Comparison of ENCODE assay signal across 11 cellular contexts in the genomic region with DNA sequence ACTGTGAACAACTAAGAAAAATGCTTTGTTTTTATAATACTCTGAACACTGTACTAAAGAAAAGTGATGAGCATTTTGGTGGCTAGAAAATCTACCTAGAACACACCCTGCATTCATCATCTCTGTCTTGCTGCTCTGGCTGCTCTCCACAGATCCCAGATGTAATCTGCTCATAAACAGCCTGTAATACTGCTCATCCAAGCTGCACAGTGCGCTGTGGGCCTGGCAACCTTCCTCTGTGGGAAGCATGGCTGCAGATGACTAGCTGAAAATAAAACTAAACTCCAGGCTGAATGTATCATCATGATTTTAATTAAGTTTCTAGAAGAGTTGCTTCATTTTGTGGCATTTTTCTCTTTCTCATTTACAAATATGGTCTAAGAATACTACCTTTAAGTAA.
DNase-seq lines count a peak whose midpoint lies in the region; ATAC-seq, FAIRE-seq and TF ChIP-seq lines count a peak whose summit lies in the region.
"Had no signal": no experiment of that assay in that cellular context is flagged by ENCODE, and none has a peak within 500 bp of the region (broad histone marks: within the 10 kb centered on the region; RNA-seq: fewer than 3 reads in every experiment).

No MANE protein-coding gene starts in this region.

- no peaks in the 10 kb centered on the region for H3K4me1 Mint-ChIP-seq in astrocyte (ENCODE audit: low read depth, unreplicated experiment)
- H3K4me1 Mint-ChIP-seq: CD4-positive, alpha-beta memory T cell had no signal

- H2AFZ ChIP-seq in astrocyte (ENCODE audit: low read depth, low read length) = no peak overlapping the region

- H3K27me3 ChIP-seq in astrocyte (ENCODE audit: insufficient read depth, low read length) (no peaks in the 10 kb centered on the region), prostate gland (replicated peaks; ENCODE audit: insufficient read depth) (no peaks in the 10 kb centered on the region)

- no peak for TF ChIP-seq POLR2A in prostate gland (IDR thresholded peaks at IDR 0.05)

- H3K4me2 ChIP-seq in astrocyte (ENCODE audit: low read length) = no peak overlapping the region

- H3K36me3 Mint-ChIP-seq in astrocyte (ENCODE audit: low read depth, unreplicated experiment) = no peaks in the 10 kb centered on the region
- H3K36me3 Mint-ChIP-seq: CD4-positive, alpha-beta memory T cell had no signal

- 11% methylated on average over 1 of the region's 1 CpG for WGBS in prostate gland

- in situ Hi-C loops in G401 (cut with HindIII; ENCODE audit: low sequenced_read_pairs) = no loop called here

- no peaks in the 10 kb centered on the region for H3K36me3 ChIP-seq in astrocyte (ENCODE audit: insufficient read depth, low read length)
- no peaks in the 10 kb centered on the region for H3K36me3 ChIP-seq in prostate gland

- H3K27ac ChIP-seq in astrocyte (ENCODE audit: low read depth, low read length) = no peak overlapping the region
- no peak overlapping the region for H3K27ac ChIP-seq in prostate gland

- H3K4me1 ChIP-seq in astrocyte (ENCODE audit: insufficient read depth, low read length) (no peaks in the 10 kb centered on the region), prostate gland (replicated peaks) (no peaks in the 10 kb centered on the region)

- no peak for ATAC-seq in GM21360 (IDR thresholded peaks at IDR 0.05; ENCODE audit: unreplicated experiment)
- no peak for ATAC-seq in GM21619 (IDR thresholded peaks at IDR 0.05; ENCODE audit: unreplicated experiment)

- H4K20me1 ChIP-seq in astrocyte (ENCODE audit: insufficient read depth, low read length) = no peaks in the 10 kb centered on the region

- no peak overlapping the region for H3K4me3 Mint-ChIP-seq in astrocyte (ENCODE audit: unreplicated experiment)
- H3K4me3 Mint-ChIP-seq: CD4-positive, alpha-beta memory T cell had no signal

- H3K9me3 Mint-ChIP-seq in astrocyte (ENCODE audit: unreplicated experiment) = no peaks in the 10 kb centered on the region

- no peak overlapping the region for H3K27ac Mint-ChIP-seq in astrocyte (ENCODE audit: unreplicated experiment)
- H3K27ac Mint-ChIP-seq: CD4-positive, alpha-beta memory T cell had no signal

- no peaks in the 10 kb centered on the region for H3K9me3 ChIP-seq in astrocyte (ENCODE audit: insufficient read depth, low read depth, low read length)
- no peaks in the 10 kb centered on the region for H3K9me3 ChIP-seq in prostate gland

- no peaks in the 10 kb centered on the region for H3K79me2 ChIP-seq in astrocyte (ENCODE audit: insufficient read depth, low read length)

- DNase-seq in G401 (ENCODE audit: low spot score) (peak; percentile 80), astrocyte (ENCODE audit: low read depth) (peak; percentile 60), cardiac septum (ENCODE audit: low spot score) (peak; percentile 76), prostate gland (ENCODE audit: low spot score) (peak; percentile 78), EL (no peak)
- no peak for DNase-seq in stimulated activated CD4-positive, alpha-beta T cell treated with anti-CD3 and anti-CD28 coated beads, Interleukin-15, amount 100 ng/mL, for 24 hours
- DNase-seq: CD4-positive, alpha-beta memory T cell; NCI-H2029 had no signal

- intact Hi-C loops in cardiac septum (cut with DNase I) (no loop called here), prostate gland (cut with DNase I) (no loop called here)

- FAIRE-seq in astrocyte (lab: Jason Lieb, UNC) = no peak
- FAIRE-seq: colon had no signal

- no peaks in the 10 kb centered on the region for H3K27me3 Mint-ChIP-seq in astrocyte (ENCODE audit: low read depth, unreplicated experiment)
- H3K27me3 Mint-ChIP-seq: CD4-positive, alpha-beta memory T cell had no signal

- TF ChIP-seq CTCF in astrocyte (IDR thresholded peaks at IDR 0.05; ENCODE audit: insufficient read depth, low read depth, low read length) (no peak), prostate gland (IDR thresholded peaks at IDR 0.05) (no peak)

- no peak overlapping the region for H3K4me3 ChIP-seq in astrocyte (ENCODE audit: insufficient read depth, low read depth, low read length)
- H3K4me3 ChIP-seq in prostate gland = no peak overlapping the region

- H3K9ac ChIP-seq in astrocyte (ENCODE audit: low read length) = no peak overlapping the region

Comparison
In these comparisons a context has a peak if more than half of its experiments do, and no peak if none do; other contexts are left out.
1. DNase-seq: peak in G401 (single experiment), astrocyte (single experiment), cardiac septum (single experiment) and prostate gland (single experiment); none in EL (single experiment) and stimulated activated CD4-positive, alpha-beta T cell treated with anti-CD3 and anti-CD28 coated beads, Interleukin-15, amount 100 ng/mL, for 24 hours (single experiment).